Comparison of ENCODE assay signal across 1 cellular context in the genomic region with DNA sequence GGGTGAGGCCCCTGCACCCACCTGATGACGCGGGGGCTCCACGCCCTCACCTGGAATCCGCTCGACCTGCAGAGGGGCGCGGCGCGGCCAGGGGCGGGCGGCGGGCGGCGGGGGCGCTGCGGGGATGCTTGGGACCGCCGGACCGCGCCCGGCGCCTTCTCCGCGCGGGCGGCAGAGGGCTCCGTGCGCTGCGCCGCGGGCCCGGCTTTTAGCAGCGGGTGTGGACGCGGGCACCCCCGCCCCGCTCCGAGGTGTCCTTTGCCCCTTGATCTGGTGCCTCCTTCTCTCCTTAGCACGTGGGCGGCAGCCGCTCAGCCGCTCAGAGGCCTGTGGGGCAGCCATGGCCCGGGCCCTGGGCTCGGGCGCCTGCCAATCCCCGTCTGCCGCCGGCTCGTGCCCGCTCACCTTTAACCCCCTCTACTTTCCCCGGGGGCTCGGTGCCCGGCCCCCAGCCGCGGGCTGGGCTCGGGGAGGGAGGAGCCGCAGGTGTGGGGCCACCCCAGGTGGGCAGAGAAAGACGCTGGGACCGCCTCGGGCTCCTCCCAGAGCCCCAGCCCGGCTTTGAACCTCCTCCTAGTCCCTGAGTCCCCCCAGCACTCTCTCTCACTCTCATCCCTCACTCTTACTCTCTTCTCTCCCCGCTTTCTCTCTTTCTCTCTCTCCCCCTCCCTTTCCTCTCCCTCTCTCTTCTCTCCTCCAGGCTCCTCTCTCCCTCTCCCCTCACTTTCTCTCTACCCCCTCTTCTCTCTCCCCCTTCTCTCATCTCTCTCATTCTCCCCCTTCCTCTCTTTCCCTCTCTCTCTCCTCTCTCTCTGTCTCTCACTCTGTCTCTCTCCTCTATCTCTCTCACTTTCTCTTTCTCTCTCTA.
TF ChIP-seq lines count a peak whose summit lies in the region.

No MANE protein-coding gene starts in this region.

TF ChIP-seq in HEK293, 187 proteins besides CTCF, POLR2A, EP300 and RAD21 (continued from another document and continues in another):
- TF ChIP-seq, protein P1, sequence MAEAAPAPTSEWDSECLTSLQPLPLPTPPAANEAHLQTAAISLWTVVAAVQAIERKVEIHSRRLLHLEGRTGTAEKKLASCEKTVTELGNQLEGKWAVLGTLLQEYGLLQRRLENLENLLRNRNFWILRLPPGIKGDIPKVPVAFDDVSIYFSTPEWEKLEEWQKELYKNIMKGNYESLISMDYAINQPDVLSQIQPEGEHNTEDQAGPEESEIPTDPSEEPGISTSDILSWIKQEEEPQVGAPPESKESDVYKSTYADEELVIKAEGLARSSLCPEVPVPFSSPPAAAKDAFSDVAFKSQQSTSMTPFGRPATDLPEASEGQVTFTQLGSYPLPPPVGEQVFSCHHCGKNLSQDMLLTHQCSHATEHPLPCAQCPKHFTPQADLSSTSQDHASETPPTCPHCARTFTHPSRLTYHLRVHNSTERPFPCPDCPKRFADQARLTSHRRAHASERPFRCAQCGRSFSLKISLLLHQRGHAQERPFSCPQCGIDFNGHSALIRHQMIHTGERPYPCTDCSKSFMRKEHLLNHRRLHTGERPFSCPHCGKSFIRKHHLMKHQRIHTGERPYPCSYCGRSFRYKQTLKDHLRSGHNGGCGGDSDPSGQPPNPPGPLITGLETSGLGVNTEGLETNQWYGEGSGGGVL (tag by site-specific recombination; IDR thresholded peaks at IDR 0.05): peak; percentile 92
- TF ChIP-seq ZNF654 (tag by site-specific recombination; IDR thresholded peaks at IDR 0.05; ENCODE audit: low read depth) (no peak), ZNF768 (tag by site-specific recombination; IDR thresholded peaks at IDR 0.05) (no peak), ZNF23 (tag by site-specific recombination; IDR thresholded peaks at IDR 0.05; ENCODE audit: borderline replicate concordance) (no peak), KLF10 (tag by site-specific recombination; IDR thresholded peaks at IDR 0.05) (no peak), ZNF214 (tag by site-specific recombination; IDR thresholded peaks at IDR 0.05; ENCODE audit: borderline replicate concordance) (no peak), YY1 (tag by site-specific recombination; IDR thresholded peaks at IDR 0.05) (no peak), TRIM28 (IDR thresholded peaks at IDR 0.05; ENCODE audit: borderline replicate concordance, low read length) (no peak), ZNF544 (tag by site-specific recombination; IDR thresholded peaks at IDR 0.05) (no peak), ZNF624 (tag by site-specific recombination; IDR thresholded peaks at IDR 0.05) (no peak), ZFP41 (tag by site-specific recombination; IDR thresholded peaks at IDR 0.05; ENCODE audit: borderline replicate concordance) (no peak), ZBTB7A (tag by site-specific recombination; IDR thresholded peaks at IDR 0.05; ENCODE audit: low read depth) (no peak), ZXDB (tag by site-specific recombination; IDR thresholded peaks at IDR 0.05) (no peak), ZNF658 (tag by site-specific recombination; IDR thresholded peaks at IDR 0.05) (no peak), ZNF114 (tag by site-specific recombination; IDR thresholded peaks at IDR 0.05) (no peak), ZNF335 (tag by site-specific recombination; conservative IDR thresholded peaks at IDR 0.05) (peak; percentile 55), ZNF571 (tag by site-specific recombination; IDR thresholded peaks at IDR 0.05) (no peak), ZNF558 (tag by site-specific recombination; IDR thresholded peaks at IDR 0.05) (no peak), ZBTB17 (tag by site-specific recombination; IDR thresholded peaks at IDR 0.05) (no peak), ZNF140 (tag by site-specific recombination; IDR thresholded peaks at IDR 0.05) (no peak), ZNF626 (tag by site-specific recombination; IDR thresholded peaks at IDR 0.05) (no peak), ZNF184 (tag by site-specific recombination; IDR thresholded peaks at IDR 0.05) (no peak)
- TF ChIP-seq, protein P2, sequence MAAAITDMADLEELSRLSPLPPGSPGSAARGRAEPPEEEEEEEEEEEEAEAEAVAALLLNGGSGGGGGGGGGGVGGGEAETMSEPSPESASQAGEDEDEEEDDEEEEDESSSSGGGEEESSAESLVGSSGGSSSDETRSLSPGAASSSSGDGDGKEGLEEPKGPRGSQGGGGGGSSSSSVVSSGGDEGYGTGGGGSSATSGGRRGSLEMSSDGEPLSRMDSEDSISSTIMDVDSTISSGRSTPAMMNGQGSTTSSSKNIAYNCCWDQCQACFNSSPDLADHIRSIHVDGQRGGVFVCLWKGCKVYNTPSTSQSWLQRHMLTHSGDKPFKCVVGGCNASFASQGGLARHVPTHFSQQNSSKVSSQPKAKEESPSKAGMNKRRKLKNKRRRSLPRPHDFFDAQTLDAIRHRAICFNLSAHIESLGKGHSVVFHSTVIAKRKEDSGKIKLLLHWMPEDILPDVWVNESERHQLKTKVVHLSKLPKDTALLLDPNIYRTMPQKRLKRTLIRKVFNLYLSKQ (tag by site-specific recombination; IDR thresholded peaks at IDR 0.05; ENCODE audit: borderline replicate concordance): no peak
- TF ChIP-seq, protein P3, sequence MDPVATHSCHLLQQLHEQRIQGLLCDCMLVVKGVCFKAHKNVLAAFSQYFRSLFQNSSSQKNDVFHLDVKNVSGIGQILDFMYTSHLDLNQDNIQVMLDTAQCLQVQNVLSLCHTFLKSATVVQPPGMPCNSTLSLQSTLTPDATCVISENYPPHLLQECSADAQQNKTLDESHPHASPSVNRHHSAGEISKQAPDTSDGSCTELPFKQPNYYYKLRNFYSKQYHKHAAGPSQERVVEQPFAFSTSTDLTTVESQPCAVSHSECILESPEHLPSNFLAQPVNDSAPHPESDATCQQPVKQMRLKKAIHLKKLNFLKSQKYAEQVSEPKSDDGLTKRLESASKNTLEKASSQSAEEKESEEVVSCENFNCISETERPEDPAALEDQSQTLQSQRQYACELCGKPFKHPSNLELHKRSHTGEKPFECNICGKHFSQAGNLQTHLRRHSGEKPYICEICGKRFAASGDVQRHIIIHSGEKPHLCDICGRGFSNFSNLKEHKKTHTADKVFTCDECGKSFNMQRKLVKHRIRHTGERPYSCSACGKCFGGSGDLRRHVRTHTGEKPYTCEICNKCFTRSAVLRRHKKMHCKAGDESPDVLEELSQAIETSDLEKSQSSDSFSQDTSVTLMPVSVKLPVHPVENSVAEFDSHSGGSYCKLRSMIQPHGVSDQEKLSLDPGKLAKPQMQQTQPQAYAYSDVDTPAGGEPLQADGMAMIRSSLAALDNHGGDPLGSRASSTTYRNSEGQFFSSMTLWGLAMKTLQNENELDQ (tag by site-specific recombination; IDR thresholded peaks at IDR 0.05; ENCODE audit: low read depth): no peak
- TF ChIP-seq, protein P4, sequence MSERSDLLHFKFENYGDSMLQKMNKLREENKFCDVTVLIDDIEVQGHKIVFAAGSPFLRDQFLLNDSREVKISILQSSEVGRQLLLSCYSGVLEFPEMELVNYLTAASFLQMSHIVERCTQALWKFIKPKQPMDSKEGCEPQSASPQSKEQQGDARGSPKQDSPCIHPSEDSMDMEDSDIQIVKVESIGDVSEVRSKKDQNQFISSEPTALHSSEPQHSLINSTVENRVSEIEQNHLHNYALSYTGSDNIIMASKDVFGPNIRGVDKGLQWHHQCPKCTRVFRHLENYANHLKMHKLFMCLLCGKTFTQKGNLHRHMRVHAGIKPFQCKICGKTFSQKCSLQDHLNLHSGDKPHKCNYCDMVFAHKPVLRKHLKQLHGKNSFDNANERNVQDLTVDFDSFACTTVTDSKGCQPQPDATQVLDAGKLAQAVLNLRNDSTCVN (tag by site-specific recombination; optimal IDR thresholded peaks at IDR 0.05): peak; percentile 68
- TF ChIP-seq, protein P5, sequence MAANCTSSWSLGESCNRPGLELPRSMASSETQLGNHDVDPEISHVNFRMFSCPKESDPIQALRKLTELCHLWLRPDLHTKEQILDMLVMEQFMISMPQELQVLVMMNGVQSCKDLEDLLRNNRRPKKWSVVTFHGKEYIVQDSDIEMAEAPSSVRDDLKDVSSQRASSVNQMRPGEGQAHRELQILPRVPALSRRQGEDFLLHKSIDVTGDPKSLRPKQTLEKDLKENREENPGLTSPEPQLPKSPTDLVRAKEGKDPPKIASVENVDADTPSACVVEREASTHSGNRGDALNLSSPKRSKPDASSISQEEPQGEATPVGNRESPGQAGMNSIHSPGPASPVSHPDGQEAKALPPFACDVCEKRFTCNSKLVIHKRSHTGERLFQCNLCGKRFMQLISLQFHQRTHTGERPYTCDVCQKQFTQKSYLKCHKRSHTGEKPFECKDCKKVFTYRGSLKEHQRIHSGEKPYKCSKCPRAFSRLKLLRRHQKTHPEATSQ (tag by site-specific recombination; IDR thresholded peaks at IDR 0.05): no peak
- TF ChIP-seq, protein P6, sequence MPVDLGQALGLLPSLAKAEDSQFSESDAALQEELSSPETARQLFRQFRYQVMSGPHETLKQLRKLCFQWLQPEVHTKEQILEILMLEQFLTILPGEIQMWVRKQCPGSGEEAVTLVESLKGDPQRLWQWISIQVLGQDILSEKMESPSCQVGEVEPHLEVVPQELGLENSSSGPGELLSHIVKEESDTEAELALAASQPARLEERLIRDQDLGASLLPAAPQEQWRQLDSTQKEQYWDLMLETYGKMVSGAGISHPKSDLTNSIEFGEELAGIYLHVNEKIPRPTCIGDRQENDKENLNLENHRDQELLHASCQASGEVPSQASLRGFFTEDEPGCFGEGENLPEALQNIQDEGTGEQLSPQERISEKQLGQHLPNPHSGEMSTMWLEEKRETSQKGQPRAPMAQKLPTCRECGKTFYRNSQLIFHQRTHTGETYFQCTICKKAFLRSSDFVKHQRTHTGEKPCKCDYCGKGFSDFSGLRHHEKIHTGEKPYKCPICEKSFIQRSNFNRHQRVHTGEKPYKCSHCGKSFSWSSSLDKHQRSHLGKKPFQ (tag by site-specific recombination; IDR thresholded peaks at IDR 0.05): no peak
- TF ChIP-seq, protein P7, sequence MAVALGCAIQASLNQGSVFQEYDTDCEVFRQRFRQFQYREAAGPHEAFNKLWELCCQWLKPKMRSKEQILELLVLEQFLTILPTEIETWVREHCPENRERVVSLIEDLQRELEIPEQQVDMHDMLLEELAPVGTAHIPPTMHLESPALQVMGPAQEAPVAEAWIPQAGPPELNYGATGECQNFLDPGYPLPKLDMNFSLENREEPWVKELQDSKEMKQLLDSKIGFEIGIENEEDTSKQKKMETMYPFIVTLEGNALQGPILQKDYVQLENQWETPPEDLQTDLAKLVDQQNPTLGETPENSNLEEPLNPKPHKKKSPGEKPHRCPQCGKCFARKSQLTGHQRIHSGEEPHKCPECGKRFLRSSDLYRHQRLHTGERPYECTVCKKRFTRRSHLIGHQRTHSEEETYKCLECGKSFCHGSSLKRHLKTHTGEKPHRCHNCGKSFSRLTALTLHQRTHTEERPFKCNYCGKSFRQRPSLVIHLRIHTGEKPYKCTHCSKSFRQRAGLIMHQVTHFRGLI (tag by site-specific recombination; IDR thresholded peaks at IDR 0.05): no peak
- TF ChIP-seq, protein P8, sequence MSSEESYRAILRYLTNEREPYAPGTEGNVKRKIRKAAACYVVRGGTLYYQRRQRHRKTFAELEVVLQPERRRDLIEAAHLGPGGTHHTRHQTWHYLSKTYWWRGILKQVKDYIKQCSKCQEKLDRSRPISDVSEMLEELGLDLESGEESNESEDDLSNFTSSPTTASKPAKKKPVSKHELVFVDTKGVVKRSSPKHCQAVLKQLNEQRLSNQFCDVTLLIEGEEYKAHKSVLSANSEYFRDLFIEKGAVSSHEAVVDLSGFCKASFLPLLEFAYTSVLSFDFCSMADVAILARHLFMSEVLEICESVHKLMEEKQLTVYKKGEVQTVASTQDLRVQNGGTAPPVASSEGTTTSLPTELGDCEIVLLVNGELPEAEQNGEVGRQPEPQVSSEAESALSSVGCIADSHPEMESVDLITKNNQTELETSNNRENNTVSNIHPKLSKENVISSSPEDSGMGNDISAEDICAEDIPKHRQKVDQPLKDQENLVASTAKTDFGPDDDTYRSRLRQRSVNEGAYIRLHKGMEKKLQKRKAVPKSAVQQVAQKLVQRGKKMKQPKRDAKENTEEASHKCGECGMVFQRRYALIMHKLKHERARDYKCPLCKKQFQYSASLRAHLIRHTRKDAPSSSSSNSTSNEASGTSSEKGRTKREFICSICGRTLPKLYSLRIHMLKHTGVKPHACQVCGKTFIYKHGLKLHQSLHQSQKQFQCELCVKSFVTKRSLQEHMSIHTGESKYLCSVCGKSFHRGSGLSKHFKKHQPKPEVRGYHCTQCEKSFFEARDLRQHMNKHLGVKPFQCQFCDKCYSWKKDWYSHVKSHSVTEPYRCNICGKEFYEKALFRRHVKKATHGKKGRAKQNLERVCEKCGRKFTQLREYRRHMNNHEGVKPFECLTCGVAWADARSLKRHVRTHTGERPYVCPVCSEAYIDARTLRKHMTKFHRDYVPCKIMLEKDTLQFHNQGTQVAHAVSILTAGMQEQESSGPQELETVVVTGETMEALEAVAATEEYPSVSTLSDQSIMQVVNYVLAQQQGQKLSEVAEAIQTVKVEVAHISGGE (tag by site-specific recombination; conservative IDR thresholded peaks at IDR 0.05; ENCODE audit: low read depth): no peak
- TF ChIP-seq, protein P9, sequence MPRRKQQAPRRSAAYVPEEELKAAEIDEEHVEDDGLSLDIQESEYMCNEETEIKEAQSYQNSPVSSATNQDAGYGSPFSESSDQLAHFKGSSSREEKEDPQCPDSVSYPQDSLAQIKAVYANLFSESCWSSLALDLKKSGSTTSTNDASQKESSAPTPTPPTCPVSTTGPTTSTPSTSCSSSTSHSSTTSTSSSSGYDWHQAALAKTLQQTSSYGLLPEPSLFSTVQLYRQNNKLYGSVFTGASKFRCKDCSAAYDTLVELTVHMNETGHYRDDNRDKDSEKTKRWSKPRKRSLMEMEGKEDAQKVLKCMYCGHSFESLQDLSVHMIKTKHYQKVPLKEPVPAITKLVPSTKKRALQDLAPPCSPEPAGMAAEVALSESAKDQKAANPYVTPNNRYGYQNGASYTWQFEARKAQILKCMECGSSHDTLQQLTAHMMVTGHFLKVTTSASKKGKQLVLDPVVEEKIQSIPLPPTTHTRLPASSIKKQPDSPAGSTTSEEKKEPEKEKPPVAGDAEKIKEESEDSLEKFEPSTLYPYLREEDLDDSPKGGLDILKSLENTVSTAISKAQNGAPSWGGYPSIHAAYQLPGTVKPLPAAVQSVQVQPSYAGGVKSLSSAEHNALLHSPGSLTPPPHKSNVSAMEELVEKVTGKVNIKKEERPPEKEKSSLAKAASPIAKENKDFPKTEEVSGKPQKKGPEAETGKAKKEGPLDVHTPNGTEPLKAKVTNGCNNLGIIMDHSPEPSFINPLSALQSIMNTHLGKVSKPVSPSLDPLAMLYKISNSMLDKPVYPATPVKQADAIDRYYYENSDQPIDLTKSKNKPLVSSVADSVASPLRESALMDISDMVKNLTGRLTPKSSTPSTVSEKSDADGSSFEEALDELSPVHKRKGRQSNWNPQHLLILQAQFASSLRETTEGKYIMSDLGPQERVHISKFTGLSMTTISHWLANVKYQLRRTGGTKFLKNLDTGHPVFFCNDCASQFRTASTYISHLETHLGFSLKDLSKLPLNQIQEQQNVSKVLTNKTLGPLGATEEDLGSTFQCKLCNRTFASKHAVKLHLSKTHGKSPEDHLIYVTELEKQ (tag by site-specific recombination; IDR thresholded peaks at IDR 0.05; ENCODE audit: borderline replicate concordance): no peak
- TF ChIP-seq, protein P10, sequence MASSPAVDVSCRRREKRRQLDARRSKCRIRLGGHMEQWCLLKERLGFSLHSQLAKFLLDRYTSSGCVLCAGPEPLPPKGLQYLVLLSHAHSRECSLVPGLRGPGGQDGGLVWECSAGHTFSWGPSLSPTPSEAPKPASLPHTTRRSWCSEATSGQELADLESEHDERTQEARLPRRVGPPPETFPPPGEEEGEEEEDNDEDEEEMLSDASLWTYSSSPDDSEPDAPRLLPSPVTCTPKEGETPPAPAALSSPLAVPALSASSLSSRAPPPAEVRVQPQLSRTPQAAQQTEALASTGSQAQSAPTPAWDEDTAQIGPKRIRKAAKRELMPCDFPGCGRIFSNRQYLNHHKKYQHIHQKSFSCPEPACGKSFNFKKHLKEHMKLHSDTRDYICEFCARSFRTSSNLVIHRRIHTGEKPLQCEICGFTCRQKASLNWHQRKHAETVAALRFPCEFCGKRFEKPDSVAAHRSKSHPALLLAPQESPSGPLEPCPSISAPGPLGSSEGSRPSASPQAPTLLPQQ (tag by site-specific recombination; IDR thresholded peaks at IDR 0.05): peak; percentile 61
